ENCODE assay signal across 8 cellular contexts in genomic region chr2:64675860-64676259, GRCh38. TPM values are rescaled to one million over a fixed set of nuclear protein-coding genes. Genes with fewer than 3 reads are reported as not detected.
A peak's percentile ranks its signal among the peaks of the same experiment; 100 is the strongest.
DNase-seq lines count a peak whose midpoint lies in the region; ATAC-seq lines count a peak whose summit lies in the region.

No MANE protein-coding gene starts in this region.

- H3K27me3 Mint-ChIP-seq in activated CD4-positive, alpha-beta T cell treated with anti-CD3 and anti-CD28 coated beads, Interleukin-2, amount 10 ng/mL, durations not matched to agents 7 days and 5 days, result no peaks in the 10 kb centered on the region

- CTCF ChIA-PET in activated CD4-positive, alpha-beta T cell treated with anti-CD3 and anti-CD28 coated beads, Interleukin-2, amount 10 ng/mL, durations not matched to agents 7 days and 5 days (lab: Charles Lee), result interaction anchor here (0.7 to 3.7 kb wide), 8 partner anchors 9 to 156 kb away, joined by 3 to 18 read pairs (median 4); partner anchors contain the start of genes AFTPH and SERTAD2

- DNase-seq in activated CD4-positive, alpha-beta T cell treated with anti-CD3 and anti-CD28 coated beads, Interleukin-2, amount 10 ng/mL, durations not matched to agents 7 days and 5 days, result peak; percentile 22
- DNase-seq in stimulated activated CD8-positive, alpha-beta memory T cell treated with anti-CD3 and anti-CD28 coated beads, Interleukin-12 subunit alpha, Interleukin-12 subunit beta, amount 100 ng/mL, for 4 hours (ENCODE audit: low read depth), result peak; percentile 50
- DNase-seq in NCI-H1092 treated with DMSO at 0.1 percent for 48 hours (lab: John Stamatoyannopoulos, UW), result no peak
- DNase-seq in SIG-M5 treated with dmso at 0.1 percent for 504 hours (lab: John Stamatoyannopoulos, UW; ENCODE audit: unreplicated experiment), result no peak

- H3K36me3 Mint-ChIP-seq in activated CD4-positive, alpha-beta T cell treated with anti-CD3 and anti-CD28 coated beads, Interleukin-2, amount 10 ng/mL, durations not matched to agents 7 days and 5 days (ENCODE audit: low read depth), result no peaks in the 10 kb centered on the region

- ATAC-seq in HG03108 (IDR thresholded peaks at IDR 0.05; ENCODE audit: unreplicated experiment) (peak; percentile 50), esophagus mucosa (peak; percentile 96), GM19455 (IDR thresholded peaks at IDR 0.05; ENCODE audit: unreplicated experiment) (no peak), HG02852 (IDR thresholded peaks at IDR 0.05; ENCODE audit: unreplicated experiment) (no peak)

- peaks cover 36% of the 10 kb centered on the region for H3K4me1 Mint-ChIP-seq in activated CD4-positive, alpha-beta T cell treated with anti-CD3 and anti-CD28 coated beads, Interleukin-2, amount 10 ng/mL, durations not matched to agents 7 days and 5 days

- no peak overlapping the region for H3K27ac Mint-ChIP-seq in activated CD4-positive, alpha-beta T cell treated with anti-CD3 and anti-CD28 coated beads, Interleukin-2, amount 10 ng/mL, durations not matched to agents 7 days and 5 days

- no peak overlapping the region for H3K4me3 Mint-ChIP-seq in activated CD4-positive, alpha-beta T cell treated with anti-CD3 and anti-CD28 coated beads, Interleukin-2, amount 10 ng/mL, durations not matched to agents 7 days and 5 days

- no peaks in the 10 kb centered on the region for H3K9me3 Mint-ChIP-seq in activated CD4-positive, alpha-beta T cell treated with anti-CD3 and anti-CD28 coated beads, Interleukin-2, amount 10 ng/mL, durations not matched to agents 7 days and 5 days

- POLR2A ChIA-PET in activated CD4-positive, alpha-beta T cell treated with anti-CD3 and anti-CD28 coated beads, Interleukin-2, amount 10 ng/mL, durations not matched to agents 7 days and 5 days (lab: Charles Lee), result no interaction called here

RNA-seq across cellular contexts. Expression of gene SERTAD2, which starts 22.1 kb away (rescaled TPM):
- 10 to 100 TPM; 16.9 to 18.7 TPM for total RNA-seq in activated CD4-positive, alpha-beta T cell treated with anti-CD3 and anti-CD28 coated beads, Interleukin-2, amount 10 ng/mL, durations not matched to agents 7 days and 5 days
- total RNA-seq in esophagus mucosa, result 21.9 TPM

Comparison
In these comparisons a context has a peak if more than half of its experiments do, and no peak if none do; other contexts are left out.
1. ATAC-seq: peak in HG03108 (single experiment) and esophagus mucosa (single experiment); none in GM19455 (single experiment) and HG02852 (single experiment).
2. DNase-seq: peak in activated CD4-positive, alpha-beta T cell treated with anti-CD3 and anti-CD28 coated beads, Interleukin-2, amount 10 ng/mL, durations not matched to agents 7 days and 5 days (single experiment) and stimulated activated CD8-positive, alpha-beta memory T cell treated with anti-CD3 and anti-CD28 coated beads, Interleukin-12 subunit alpha, Interleukin-12 subunit beta, amount 100 ng/mL, for 4 hours (single experiment); none in NCI-H1092 treated with DMSO at 0.1 percent for 48 hours (single experiment) and SIG-M5 treated with dmso at 0.1 percent for 504 hours (single experiment).